Comparison of ENCODE assay signal across 1 cellular context in the genomic region with DNA sequence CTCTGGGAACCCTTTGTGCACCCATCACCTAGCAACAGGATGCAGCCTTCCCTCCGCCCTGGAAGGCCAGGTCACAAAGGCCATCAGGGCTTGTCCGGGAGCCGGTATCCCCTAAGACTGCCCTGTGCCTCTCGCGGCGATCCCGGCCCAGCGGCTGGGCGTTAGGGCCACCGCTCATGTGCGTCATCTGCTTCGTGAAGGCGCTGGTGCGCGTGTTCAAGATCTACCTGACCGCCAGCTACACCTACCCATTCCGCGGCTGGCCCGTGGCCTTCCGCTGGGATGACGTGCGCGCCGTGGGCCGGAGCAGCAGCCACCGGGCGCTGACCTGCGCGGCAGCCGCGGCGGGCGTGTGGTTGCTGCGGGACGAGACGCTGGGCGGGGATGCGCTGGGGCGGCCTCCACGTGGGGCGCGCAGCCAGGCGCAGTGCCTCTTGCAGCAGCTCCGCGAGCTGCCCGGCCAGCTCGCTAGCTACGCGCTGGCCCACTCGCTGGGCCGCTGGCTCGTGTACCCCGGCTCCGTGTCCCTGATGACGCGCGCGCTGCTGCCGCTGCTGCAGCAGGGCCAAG.
TF ChIP-seq lines count a peak whose summit lies in the region.

Gene ABHD16B, plus strand, starts transcription at position 134 of the 570 bp plus-strand sequence. Its CDS starts 43 bp downstream, at position 177.

TF ChIP-seq in GM23338, 12 proteins besides CTCF, POLR2A, EP300 and RAD21 (continued from another document):
- TF ChIP-seq REST (IDR thresholded peaks at IDR 0.05; ENCODE audit: unreplicated experiment) (no peak), NANOG (IDR thresholded peaks at IDR 0.05; ENCODE audit: borderline replicate concordance) (no peak), CREB1 (CRISPR knock-in tag; IDR thresholded peaks at IDR 0.05; ENCODE audit: low read depth) (no peak), ZNF462 (CRISPR knock-in tag; IDR thresholded peaks at IDR 0.05) (no peak)
TF ChIP-seq in GM23338: peak in this region for 0.
